Comparison of ENCODE assay signal across 1 cellular context in genomic region chr3:111923095-111923771, GRCh38.
TF ChIP-seq lines count a peak whose summit lies in the region.

No MANE protein-coding gene starts in this region.

TF ChIP-seq in SK-N-SH treated with all-trans-retinoic acid at 6 μM for 48 hours, 23 proteins besides CTCF, POLR2A, EP300 and RAD21 (continued from another document):
- TF ChIP-seq TSHZ2 (CRISPR knock-in tag; IDR thresholded peaks at IDR 0.05), result no peak
- no peak for TF ChIP-seq ZNF8 (CRISPR knock-in tag; IDR thresholded peaks at IDR 0.05)
- TF ChIP-seq CREB5 (CRISPR knock-in tag; IDR thresholded peaks at IDR 0.05; ENCODE audit: low read depth), result no peak
- no peak for TF ChIP-seq OSR1 (CRISPR knock-in tag; IDR thresholded peaks at IDR 0.05)
- no peak for TF ChIP-seq ESRRG (CRISPR knock-in tag; IDR thresholded peaks at IDR 0.05)
- no peak for TF ChIP-seq ZFP3 (CRISPR knock-in tag; IDR thresholded peaks at IDR 0.05)
